In the genomic region with DNA sequence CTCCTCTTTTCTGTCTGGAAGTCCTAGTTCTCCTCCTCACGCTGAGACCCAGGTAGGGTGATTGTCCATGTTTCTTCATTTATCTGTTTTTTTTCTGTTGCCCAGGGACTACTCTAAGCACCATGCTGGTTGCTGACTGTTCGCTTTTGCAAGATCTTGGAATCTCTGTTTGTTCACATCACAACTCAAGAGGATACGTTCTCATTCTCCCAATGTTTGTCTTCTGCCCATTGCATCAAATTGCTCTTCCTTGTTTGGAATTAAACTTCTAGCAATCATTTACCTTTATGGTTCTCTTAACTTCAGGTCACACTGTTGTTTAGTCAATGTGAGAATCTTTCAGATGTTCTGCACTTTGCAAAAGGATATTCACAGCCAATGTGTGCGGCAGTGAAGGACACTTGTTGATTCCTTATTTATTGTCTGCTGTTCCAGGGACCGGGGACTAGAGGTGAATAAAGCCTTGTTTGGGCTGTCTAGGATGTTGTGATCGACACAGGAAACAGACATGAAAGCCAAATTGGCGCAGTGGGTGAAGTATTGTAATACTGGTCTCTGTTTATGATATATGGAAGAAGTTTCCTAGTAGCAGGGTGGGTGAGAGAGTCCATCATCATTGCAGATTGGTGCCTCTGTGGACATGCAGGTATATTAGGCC, we compare ENCODE assay signal across 13 cellular contexts. TPM values are rescaled to one million over a fixed set of nuclear protein-coding genes. Genes with fewer than 3 reads are reported as not detected.
DNase-seq lines count a peak whose midpoint lies in the region; ATAC-seq and TF ChIP-seq lines count a peak whose summit lies in the region.
"Had no signal": no experiment of that assay in that cellular context is flagged by ENCODE, and none has a peak within 500 bp of the region (broad histone marks: within the 10 kb centered on the region; RNA-seq: fewer than 3 reads in every experiment).

No MANE protein-coding gene starts in this region.

- peak overlapping the region in 3 of 5 donors; percentile 2 to 54 (median 16) for H3K4me3 Mint-ChIP-seq in immature natural killer cell
- H3K4me3 Mint-ChIP-seq in stimulated activated memory B cell treated with anti-CD40 and anti-IgM and Interleukin-4, amounts not matched to agents 10 μg/mL and 1 μg/mL and 100 μg/mL, for 72 hours, result no peak overlapping the region

- TF ChIP-seq CTCF in HEK293 (tag by site-specific recombination; IDR thresholded peaks at IDR 0.05), result no peak

- no peaks in the 10 kb centered on the region for H3K9me3 ChIP-seq in HEK293 (ENCODE audit: control insufficient read depth, insufficient read depth, low read depth, low read length)
- H3K9me3 ChIP-seq: neutrophil, SK-N-SH had no signal

- peak; percentile 21 for DNase-seq in DMS53 (lab: John Stamatoyannopoulos, UW)
- no peak for DNase-seq in DMS53 treated with DMSO at 0.1 percent for 48 hours (lab: John Stamatoyannopoulos, UW; ENCODE audit: unreplicated experiment)
- DNase-seq in immature natural killer cell, result peak in 1 of 3 donors; percentile 3
- no peak for DNase-seq in dedifferentiated amniotic fluid mesenchymal stem cell (ENCODE audit: extremely low spot score)
- no peak for DNase-seq in hepatic stellate cell (ENCODE audit: low spot score)
- no peak for DNase-seq in COLO829 (ENCODE audit: low spot score)
- DNase-seq: NCI-H1048, NCI-H82, SK-N-SH had no signal

- H3K4me3 ChIP-seq in HEK293 (ENCODE audit: low read depth, low read length), result no peak overlapping the region

- CTCF ChIA-PET in HEK293 (lab: Yijun Ruan, JAX), result no interaction called here

- H3K4me1 Mint-ChIP-seq in immature natural killer cell, result peaks cover 59 to 71% of the 10 kb centered on the region in 2 donors
- H3K4me1 Mint-ChIP-seq in stimulated activated memory B cell treated with anti-CD40 and anti-IgM and Interleukin-4, amounts not matched to agents 10 μg/mL and 1 μg/mL and 100 μg/mL, for 72 hours, result peaks cover 44% of the 10 kb centered on the region

- no peak for ATAC-seq in stimulated activated memory B cell treated with anti-CD40 and anti-IgM and Interleukin-4, amounts not matched to agents 10 μg/mL and 1 μg/mL and 100 μg/mL, for 72 hours

- H3K27me3 Mint-ChIP-seq in immature natural killer cell (ENCODE audit: low read depth in 3 of 3), result peaks cover 0 to 4% (median 0%) of the 10 kb centered on the region in 3 donors
- H3K27me3 Mint-ChIP-seq in stimulated activated memory B cell treated with anti-CD40 and anti-IgM and Interleukin-4, amounts not matched to agents 10 μg/mL and 1 μg/mL and 100 μg/mL, for 72 hours, result no peaks in the 10 kb centered on the region

- H3K9me3 Mint-ChIP-seq in immature natural killer cell, result no peaks in the 10 kb centered on the region
- H3K9me3 Mint-ChIP-seq in stimulated activated memory B cell treated with anti-CD40 and anti-IgM and Interleukin-4, amounts not matched to agents 10 μg/mL and 1 μg/mL and 100 μg/mL, for 72 hours, result no peaks in the 10 kb centered on the region

- H3K36me3 Mint-ChIP-seq in immature natural killer cell, result peaks cover 8 to 23% (median 20%) of the 10 kb centered on the region in 3 donors
- peaks cover 22% of the 10 kb centered on the region for H3K36me3 Mint-ChIP-seq in stimulated activated memory B cell treated with anti-CD40 and anti-IgM and Interleukin-4, amounts not matched to agents 10 μg/mL and 1 μg/mL and 100 μg/mL, for 72 hours

- H3K36me3 ChIP-seq in HEK293 (ENCODE audit: control insufficient read depth in 2 of 2, insufficient read depth in 1 of 2, low read length in 2 of 2), result peaks cover 0 to 3% of the 10 kb centered on the region in 2 experiments; a peak in 2 of 3 replicates
- H3K36me3 ChIP-seq: neutrophil had no signal

- no peaks in the 10 kb centered on the region for H3K4me1 ChIP-seq in HEK293 (ENCODE audit: control insufficient read depth, insufficient read depth, low read length)

- H3K27ac Mint-ChIP-seq in immature natural killer cell, result peak overlapping the region; percentile 12 to 78 (median 53)
- peak overlapping the region; percentile 33 for H3K27ac Mint-ChIP-seq in stimulated activated memory B cell treated with anti-CD40 and anti-IgM and Interleukin-4, amounts not matched to agents 10 μg/mL and 1 μg/mL and 100 μg/mL, for 72 hours

- no peak overlapping the region for H3K27ac ChIP-seq in HEK293 (ENCODE audit: extremely low read depth, low read depth, low read length)
- H3K27ac ChIP-seq: 22Rv1, neutrophil had no signal

- POLR2A ChIA-PET in HEK293 (lab: Yijun Ruan, JAX), result interaction anchor here (1.0 kb wide), 1 partner anchor 21 kb away, joined by 3 read pairs; no protein-coding TSS in a partner anchor

TF ChIP-seq in HEK293, 187 proteins besides CTCF, POLR2A, EP300 and RAD21:
- TF ChIP-seq ZNF654 (tag by site-specific recombination; IDR thresholded peaks at IDR 0.05; ENCODE audit: low read depth), result no peak
- no peak for TF ChIP-seq YY2 (tag by site-specific recombination; IDR thresholded peaks at IDR 0.05)
- TF ChIP-seq SCRT1 (tag by site-specific recombination; IDR thresholded peaks at IDR 0.05; ENCODE audit: borderline replicate concordance), result peak; percentile 72; the same call in 1 of the 2 replicates
- TF ChIP-seq SCRT2 (tag by site-specific recombination; IDR thresholded peaks at IDR 0.05), result peak; percentile 83
- no peak for TF ChIP-seq ZNF155 (tag by site-specific recombination; IDR thresholded peaks at IDR 0.05)
- no peak for TF ChIP-seq ZNF184 (tag by site-specific recombination; IDR thresholded peaks at IDR 0.05)

RNA-seq across cellular contexts. Expression of a gene that starts 24.5 kb away (rescaled TPM):
- polyA plus RNA-seq in immature natural killer cell, result 10 to 100 TPM in 2 of 3 donors, 1 to 10 TPM in 1; 6.5 to 33.5 (median 11.3) TPM
